In the genomic region with DNA sequence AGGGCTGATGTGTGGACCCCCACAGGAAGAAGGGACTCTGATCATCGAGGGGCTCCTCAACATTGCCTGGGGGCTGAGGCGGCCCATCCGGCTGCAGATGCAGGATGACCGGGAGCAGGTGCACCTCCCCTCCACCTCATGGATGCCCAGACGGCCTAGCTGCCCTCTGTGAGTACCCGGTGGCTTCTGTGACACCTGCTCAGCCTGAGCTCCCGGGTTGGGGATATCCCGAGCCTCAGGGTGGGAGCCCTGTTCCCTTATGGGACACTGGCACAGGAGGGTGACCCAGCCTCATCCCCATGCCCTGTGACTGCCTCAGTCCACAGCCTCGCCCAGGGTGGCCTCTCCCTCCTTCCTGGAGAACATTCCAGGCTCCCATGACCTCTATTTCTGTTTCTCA, we compare ENCODE assay signal across 1 cellular context.
TF ChIP-seq lines count a peak whose summit lies in the region.

No MANE protein-coding gene starts in this region.

TF ChIP-seq in IMR-90, 13 proteins besides CTCF, POLR2A, EP300 and RAD21 (continued from another document):
- TF ChIP-seq NFE2L2 (IDR thresholded peaks at IDR 0.05; ENCODE audit: low read depth, low read length), result no peak
- no peak for TF ChIP-seq CHD1 (IDR thresholded peaks at IDR 0.05; ENCODE audit: low read depth, low read length)
- no peak for TF ChIP-seq CEBPB (IDR thresholded peaks at IDR 0.05; ENCODE audit: low read depth, low read length)
- TF ChIP-seq, protein P1, sequence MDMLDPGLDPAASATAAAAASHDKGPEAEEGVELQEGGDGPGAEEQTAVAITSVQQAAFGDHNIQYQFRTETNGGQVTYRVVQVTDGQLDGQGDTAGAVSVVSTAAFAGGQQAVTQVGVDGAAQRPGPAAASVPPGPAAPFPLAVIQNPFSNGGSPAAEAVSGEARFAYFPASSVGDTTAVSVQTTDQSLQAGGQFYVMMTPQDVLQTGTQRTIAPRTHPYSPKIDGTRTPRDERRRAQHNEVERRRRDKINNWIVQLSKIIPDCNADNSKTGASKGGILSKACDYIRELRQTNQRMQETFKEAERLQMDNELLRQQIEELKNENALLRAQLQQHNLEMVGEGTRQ (IDR thresholded peaks at IDR 0.05; ENCODE audit: low read depth, low read length), result no peak
- no peak for TF ChIP-seq RFX5 (IDR thresholded peaks at IDR 0.05; ENCODE audit: low read depth, low read length)
- no peak for TF ChIP-seq RCOR1 (IDR thresholded peaks at IDR 0.05; ENCODE audit: insufficient replicate concordance, low read length)
- TF ChIP-seq MXI1 (IDR thresholded peaks at IDR 0.05; ENCODE audit: borderline replicate concordance, low read depth, low read length), result no peak
- TF ChIP-seq BHLHE40 (IDR thresholded peaks at IDR 0.05; ENCODE audit: low read depth, low read length), result no peak
- TF ChIP-seq MAZ (IDR thresholded peaks at IDR 0.05; ENCODE audit: borderline replicate concordance, low read depth, low read length), result no peak
- no peak for TF ChIP-seq FOS (IDR thresholded peaks at IDR 0.05; ENCODE audit: low read depth, low read length)
